Comparison of ENCODE assay signal across 28 cellular contexts in genomic region chr9:132147839-132148238, GRCh38.
"Had no signal": no experiment of that assay in that cellular context is flagged by ENCODE, and none has a peak within 500 bp of the region (broad histone marks: within the 10 kb centered on the region; RNA-seq: fewer than 3 reads in every experiment).

No MANE protein-coding gene starts in this region.

- H3K4me3 ChIP-seq: left lung, lower lobe of right lung, psoas muscle, right atrium auricular region, skin epidermis, suprapubic skin, thoracic aorta, tibial artery, upper lobe of right lung had no signal

- H3K36me3 Mint-ChIP-seq: immature natural killer cell had no signal

- H3K4me1 Mint-ChIP-seq: naive thymus-derived CD8-positive, alpha-beta T cell had no signal

- H3K36me3 ChIP-seq: left lung, lower lobe of right lung, right atrium auricular region, suprapubic skin, thoracic aorta, tibial artery, upper lobe of right lung had no signal

- H2AFZ ChIP-seq: parathyroid adenoma had no signal

- H3K27ac ChIP-seq: left lung, lower lobe of right lung, parathyroid adenoma, psoas muscle, right atrium auricular region, skin epidermis, suprapubic skin, thoracic aorta, tibial artery, upper lobe of right lung had no signal

- DNase-seq: head of caudate nucleus; hypothalamus; kidney; left colon; left lung; lower lobe of right lung; mammary epithelial cell; mesenchymal stem cell; naive thymus-derived CD8-positive, alpha-beta T cell; nucleus accumbens; psoas muscle; stimulated activated CD4-positive, alpha-beta T cell treated with anti-CD3 and anti-CD28 coated beads, Interleukin-12 subunit alpha, Interleukin-12 subunit beta, amount 100 ng/mL, for 4 hours; stimulated activated CD4-positive, alpha-beta T cell treated with anti-CD3 and anti-CD28 coated beads, Interleukin-2, amount 100 ng/mL, for 24 hours; stimulated activated CD4-positive, alpha-beta T cell treated with anti-CD3 and anti-CD28 coated beads, Interleukin-4, amount 100 ng/mL, for 1 hour; stimulated activated naive CD4-positive, alpha-beta T cell; tibial artery; trophoblast cell; upper lobe of right lung had no signal

- H3K79me2 ChIP-seq: parathyroid adenoma had no signal

- H3K4me3 Mint-ChIP-seq: naive thymus-derived CD8-positive, alpha-beta T cell; stimulated activated naive CD8-positive, alpha-beta T cell treated with anti-CD3 and anti-CD28 coated beads, Interleukin-15, Interleukin-2, amounts not matched to agents 100 ng/mL and 50 ng/mL, for 24 hours had no signal

- H3K4me1 ChIP-seq: left lung, lower lobe of right lung, parathyroid adenoma, tibial artery, upper lobe of right lung had no signal

- H3K9me3 Mint-ChIP-seq: immature natural killer cell; naive thymus-derived CD8-positive, alpha-beta T cell; stimulated activated naive CD8-positive, alpha-beta T cell treated with anti-CD3 and anti-CD28 coated beads, Interleukin-15, Interleukin-2, amounts not matched to agents 100 ng/mL and 50 ng/mL, for 24 hours had no signal

- FAIRE-seq: islet of Langerhans, kidney, urothelium cell line had no signal

- H3K9ac ChIP-seq: parathyroid adenoma had no signal

- H3K9me3 ChIP-seq: left lung, lower lobe of right lung, psoas muscle, right atrium auricular region, suprapubic skin, thoracic aorta, upper lobe of right lung had no signal

- H3K27me3 ChIP-seq: right atrium auricular region had no signal

- H3K27ac Mint-ChIP-seq: naive thymus-derived CD8-positive, alpha-beta T cell; stimulated activated naive CD8-positive, alpha-beta T cell treated with anti-CD3 and anti-CD28 coated beads, Interleukin-15, Interleukin-2, amounts not matched to agents 100 ng/mL and 50 ng/mL, for 24 hours had no signal

- ATAC-seq: left colon; left lung; lower lobe of right lung; naive thymus-derived CD8-positive, alpha-beta T cell; psoas muscle; sciatic nerve; upper lobe of right lung had no signal
